Comparison of ENCODE assay signal across 9 cellular contexts in the genomic region with DNA sequence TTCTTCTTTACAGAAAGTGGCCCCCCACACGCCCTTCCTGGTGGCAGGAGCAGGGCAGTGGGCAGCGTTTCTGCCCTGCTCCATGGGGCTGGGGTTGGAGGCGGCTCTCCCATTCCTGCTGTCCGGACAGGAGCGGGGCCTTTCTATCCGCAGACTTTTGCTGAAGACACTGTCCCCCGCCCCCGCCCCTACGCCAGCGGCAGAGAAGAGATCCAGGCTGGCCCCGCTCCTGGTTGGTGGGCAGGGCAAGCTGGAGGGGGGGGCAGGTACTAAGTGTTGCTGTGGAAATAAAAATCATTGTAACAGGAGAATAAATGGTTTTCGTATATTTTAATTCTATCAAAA.
DNase-seq lines count a peak whose midpoint lies in the region; TF ChIP-seq lines count a peak whose summit lies in the region.
"Had no signal": no experiment of that assay in that cellular context is flagged by ENCODE, and none has a peak within 500 bp of the region (broad histone marks: within the 10 kb centered on the region; RNA-seq: fewer than 3 reads in every experiment).

No MANE protein-coding gene starts in this region.

- H3K27ac Mint-ChIP-seq in T-helper 2 cell treated with Interferon-gamma antibody and Interleukin-4, amounts not matched to agents 5 μg/mL and 100 μg/mL, for 36 hours: no peak overlapping the region
- no peak overlapping the region for H3K27ac Mint-ChIP-seq in endodermal cell

- peaks cover 4% of the 10 kb centered on the region for H3K27me3 ChIP-seq in endodermal cell (ENCODE audit: control insufficient read depth, insufficient read depth, low read length, poor library complexity, severe bottlenecking)
- no peaks in the 10 kb centered on the region for H3K27me3 ChIP-seq in muscle layer of duodenum (ENCODE audit: low read depth, low read length)
- no peaks in the 10 kb centered on the region for H3K27me3 ChIP-seq in thyroid gland
- H3K27me3 ChIP-seq: brain microvascular endothelial cell had no signal

- peaks cover 25% of the 10 kb centered on the region for H3K9me3 Mint-ChIP-seq in T-helper 2 cell treated with Interferon-gamma antibody and Interleukin-4, amounts not matched to agents 5 μg/mL and 100 μg/mL, for 36 hours
- peaks cover 78% of the 10 kb centered on the region for H3K9me3 Mint-ChIP-seq in endodermal cell

- no peak overlapping the region for H3K4me3 ChIP-seq in endodermal cell (ENCODE audit: low read length)
- H3K4me3 ChIP-seq in muscle layer of duodenum (ENCODE audit: low read depth in 1 of 2, low read length in 2 of 2): peak overlapping the region; percentile 43 to 79
- H3K4me3 ChIP-seq in thyroid gland (replicated peaks in 1 of 3): peak overlapping the region in 2 of 3 donors; percentile 48 to 69

- TF ChIP-seq POLR2A in thyroid gland (IDR thresholded peaks at IDR 0.05): no peak

- TF ChIP-seq CTCF in endodermal cell (conservative IDR thresholded peaks at IDR 0.05) (no peak), thyroid gland (IDR thresholded peaks at IDR 0.05) (no peak)

- 60 to 64% methylated on average over 5 to 12 of the region's 12 CpGs for WGBS in endodermal cell (ENCODE audit: insufficient coverage in 1 of 2, insufficient read length in 1 of 2), 2 experiments
- 31 to 43% methylated on average over 11 to 12 of the region's 12 CpGs for WGBS in thyroid gland, 2 donors

- peaks cover 27% of the 10 kb centered on the region for H3K9me3 ChIP-seq in endodermal cell (ENCODE audit: control insufficient read depth, low read length)
- no peaks in the 10 kb centered on the region for H3K9me3 ChIP-seq in muscle layer of duodenum (ENCODE audit: control insufficient read depth in 1 of 2, low read length in 2 of 2)
- H3K9me3 ChIP-seq in thyroid gland: no peaks in the 10 kb centered on the region

- intact Hi-C loops in thyroid gland (cut with DNase I): no loop called here

- H3K27ac ChIP-seq in endodermal cell (ENCODE audit: low read depth, low read length) (no peak overlapping the region), muscle layer of duodenum (ENCODE audit: low read length) (no peak overlapping the region), thyroid gland (peak overlapping the region in 2 of 3 donors; percentile 53 to 64)
- H3K27ac ChIP-seq: brain microvascular endothelial cell had no signal

- H3K4me1 ChIP-seq in endodermal cell (ENCODE audit: control insufficient read depth, insufficient read depth, low read length) (no peaks in the 10 kb centered on the region), muscle layer of duodenum (ENCODE audit: control insufficient read depth in 1 of 2, insufficient read depth in 2 of 2, low read length in 2 of 2) (peaks cover 0 to 6% of the 10 kb centered on the region in 2 donors), thyroid gland (peaks cover 0 to 4% of the 10 kb centered on the region in 2 donors)

- no peak for DNase-seq in T-helper 2 cell treated with Interferon-gamma antibody and Interleukin-4, amounts not matched to agents 5 μg/mL and 100 μg/mL, for 36 hours (ENCODE audit: low spot score)
- DNase-seq in T-helper 2 cell (no peak), endodermal cell (no peak), thyroid gland (peak; percentile 21 to 32), SIG-M5 treated with dmso at 0.1 percent for 504 hours (lab: John Stamatoyannopoulos, UW; ENCODE audit: unreplicated experiment) (no peak), DMS114 treated with DMSO at 0.1 percent for 48 hours (lab: John Stamatoyannopoulos, UW; ENCODE audit: unreplicated experiment) (no peak), NCI-H2196 treated with DMSO at 0.1 percent for 48 hours (lab: John Stamatoyannopoulos, UW; ENCODE audit: unreplicated experiment) (no peak)
- DNase-seq: brain microvascular endothelial cell had no signal

- peak overlapping the region; percentile 40 for H3K4me3 Mint-ChIP-seq in T-helper 2 cell treated with Interferon-gamma antibody and Interleukin-4, amounts not matched to agents 5 μg/mL and 100 μg/mL, for 36 hours
- H3K4me3 Mint-ChIP-seq in endodermal cell: peak overlapping the region; percentile 48

- H3K9ac ChIP-seq in endodermal cell (ENCODE audit: extremely low read depth, low read length, poor library complexity, severe bottlenecking): no peak overlapping the region

- no peaks in the 10 kb centered on the region for H3K36me3 ChIP-seq in endodermal cell (ENCODE audit: control insufficient read depth, insufficient read depth, low read length)
- no peaks in the 10 kb centered on the region for H3K36me3 ChIP-seq in muscle layer of duodenum (ENCODE audit: control insufficient read depth in 1 of 2, insufficient read depth in 2 of 2, low read length in 2 of 2)
- H3K36me3 ChIP-seq in thyroid gland: no peaks in the 10 kb centered on the region
- H3K36me3 ChIP-seq: brain microvascular endothelial cell had no signal

- H3K36me3 Mint-ChIP-seq in T-helper 2 cell treated with Interferon-gamma antibody and Interleukin-4, amounts not matched to agents 5 μg/mL and 100 μg/mL, for 36 hours (ENCODE audit: low read depth): peaks cover 2% of the 10 kb centered on the region
- H3K36me3 Mint-ChIP-seq in endodermal cell (ENCODE audit: low read depth): no peaks in the 10 kb centered on the region

- H3K4me1 Mint-ChIP-seq in T-helper 2 cell treated with Interferon-gamma antibody and Interleukin-4, amounts not matched to agents 5 μg/mL and 100 μg/mL, for 36 hours (ENCODE audit: low read depth): no peaks in the 10 kb centered on the region
- H3K4me1 Mint-ChIP-seq in endodermal cell: no peaks in the 10 kb centered on the region

- no peaks in the 10 kb centered on the region for H3K27me3 Mint-ChIP-seq in T-helper 2 cell treated with Interferon-gamma antibody and Interleukin-4, amounts not matched to agents 5 μg/mL and 100 μg/mL, for 36 hours (ENCODE audit: low read depth)
- H3K27me3 Mint-ChIP-seq in endodermal cell (ENCODE audit: insufficient read depth): peaks cover 34% of the 10 kb centered on the region

Comparison
In these comparisons a context has a peak if more than half of its experiments do, and no peak if none do; other contexts are left out.
1. DNase-seq: peak in thyroid gland (2 of 2); none in T-helper 2 cell treated with Interferon-gamma antibody and Interleukin-4, amounts not matched to agents 5 μg/mL and 100 μg/mL, for 36 hours (single experiment), T-helper 2 cell (0 of 5), endodermal cell (single experiment), SIG-M5 treated with dmso at 0.1 percent for 504 hours (single experiment), DMS114 treated with DMSO at 0.1 percent for 48 hours (single experiment) and NCI-H2196 treated with DMSO at 0.1 percent for 48 hours (single experiment).
2. H3K27ac ChIP-seq: peak in thyroid gland (2 of 3); none in endodermal cell (single experiment) and muscle layer of duodenum (single experiment).